ENCODE assay signal across 1 cellular context in genomic region chr2:73414651-73415050, GRCh38.
TF ChIP-seq lines count a peak whose summit lies in the region.

No MANE protein-coding gene starts in this region.

TF ChIP-seq in SK-N-SH, 30 proteins besides CTCF, POLR2A, EP300 and RAD21 (continued from another document):
- no peak for TF ChIP-seq REST (IDR thresholded peaks at IDR 0.05; ENCODE audit: low read depth, low read length)
- TF ChIP-seq SMC3 (IDR thresholded peaks at IDR 0.05; ENCODE audit: low read depth, low read length): no peak
TF ChIP-seq in SK-N-SH: peak in this region for 4.
